ENCODE assay signal across 1 cellular context in genomic region chr6:90397047-90397446, GRCh38.
TF ChIP-seq lines count a peak whose summit lies in the region.

No MANE protein-coding gene starts in this region.

TF ChIP-seq in K562, 482 proteins besides CTCF, POLR2A, EP300 and RAD21 (continued from another document and continues in another):
- TF ChIP-seq STAT6 (CRISPR knock-in tag; IDR thresholded peaks at IDR 0.05), result no peak
- TF ChIP-seq SIN3B (IDR thresholded peaks at IDR 0.05; ENCODE audit: low read depth), result no peak
- peak; percentile 71 for TF ChIP-seq CBFA2T2 (conservative IDR thresholded peaks at IDR 0.05)
- peak; percentile 45; a peak in 2 of 4 replicates for TF ChIP-seq KDM1A (IDR thresholded peaks at IDR 0.05)
- peak; percentile 85; the same call in 1 of the 2 replicates for TF ChIP-seq TCF7 (IDR thresholded peaks at IDR 0.05; ENCODE audit: borderline replicate concordance)
- TF ChIP-seq MCM3 (IDR thresholded peaks at IDR 0.05), result no peak
- TF ChIP-seq C11orf30 (IDR thresholded peaks at IDR 0.05; ENCODE audit: low read depth), result no peak
- no peak for TF ChIP-seq HEY1 (CRISPR knock-in tag; IDR thresholded peaks at IDR 0.05; ENCODE audit: borderline replicate concordance)
- TF ChIP-seq EGR1 (conservative IDR thresholded peaks at IDR 0.05), result no peak
- TF ChIP-seq MAFK (IDR thresholded peaks at IDR 0.05; ENCODE audit: low read length), result no peak
- no peak for TF ChIP-seq FOXM1 (IDR thresholded peaks at IDR 0.05; ENCODE audit: low read depth)
- no peak for TF ChIP-seq FOXM1 (CRISPR knock-in tag; IDR thresholded peaks at IDR 0.05; ENCODE audit: low read depth)
- TF ChIP-seq, protein P1, sequence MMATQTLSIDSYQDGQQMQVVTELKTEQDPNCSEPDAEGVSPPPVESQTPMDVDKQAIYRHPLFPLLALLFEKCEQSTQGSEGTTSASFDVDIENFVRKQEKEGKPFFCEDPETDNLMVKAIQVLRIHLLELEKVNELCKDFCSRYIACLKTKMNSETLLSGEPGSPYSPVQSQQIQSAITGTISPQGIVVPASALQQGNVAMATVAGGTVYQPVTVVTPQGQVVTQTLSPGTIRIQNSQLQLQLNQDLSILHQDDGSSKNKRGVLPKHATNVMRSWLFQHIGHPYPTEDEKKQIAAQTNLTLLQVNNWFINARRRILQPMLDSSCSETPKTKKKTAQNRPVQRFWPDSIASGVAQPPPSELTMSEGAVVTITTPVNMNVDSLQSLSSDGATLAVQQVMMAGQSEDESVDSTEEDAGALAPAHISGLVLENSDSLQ (IDR thresholded peaks at IDR 0.05), result no peak
- peak; percentile 57 for TF ChIP-seq TEAD4 (IDR thresholded peaks at IDR 0.05; ENCODE audit: low read length)
- no peak for TF ChIP-seq TEAD4 (CRISPR knock-in tag; IDR thresholded peaks at IDR 0.05; ENCODE audit: borderline replicate concordance)
- no peak for TF ChIP-seq CAMTA2 (CRISPR knock-in tag; conservative IDR thresholded peaks at IDR 0.05)
- TF ChIP-seq, protein P2, sequence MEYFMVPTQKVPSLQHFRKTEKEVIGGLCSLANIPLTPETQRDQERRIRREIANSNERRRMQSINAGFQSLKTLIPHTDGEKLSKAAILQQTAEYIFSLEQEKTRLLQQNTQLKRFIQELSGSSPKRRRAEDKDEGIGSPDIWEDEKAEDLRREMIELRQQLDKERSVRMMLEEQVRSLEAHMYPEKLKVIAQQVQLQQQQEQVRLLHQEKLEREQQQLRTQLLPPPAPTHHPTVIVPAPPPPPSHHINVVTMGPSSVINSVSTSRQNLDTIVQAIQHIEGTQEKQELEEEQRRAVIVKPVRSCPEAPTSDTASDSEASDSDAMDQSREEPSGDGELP (CRISPR knock-in tag; IDR thresholded peaks at IDR 0.05; ENCODE audit: borderline replicate concordance), result no peak
- TF ChIP-seq SP1 (CRISPR knock-in tag; IDR thresholded peaks at IDR 0.05), result no peak
- TF ChIP-seq CSDE1 (IDR thresholded peaks at IDR 0.05), result no peak
- no peak for TF ChIP-seq ZNF785 (CRISPR knock-in tag; IDR thresholded peaks at IDR 0.05)
- peak in 1 of 2 experiments; percentile 70; a peak in 1 of 4 replicates for TF ChIP-seq RCOR1 (IDR thresholded peaks at IDR 0.05; ENCODE audit: borderline replicate concordance in 1 of 2, low read depth in 2 of 2, low read length in 2 of 2)
- TF ChIP-seq MED1 (CRISPR knock-in tag; IDR thresholded peaks at IDR 0.05; ENCODE audit: borderline replicate concordance), result no peak
- no peak for TF ChIP-seq ZNF583 (CRISPR knock-in tag; IDR thresholded peaks at IDR 0.05)
- peak; percentile 84 for TF ChIP-seq CBFA2T3 (IDR thresholded peaks at IDR 0.05)
- no peak for TF ChIP-seq RFX7 (CRISPR knock-in tag; IDR thresholded peaks at IDR 0.05)
- TF ChIP-seq ZNF699 (CRISPR knock-in tag; IDR thresholded peaks at IDR 0.05; ENCODE audit: insufficient replicate concordance), result no peak
- TF ChIP-seq, protein P3, sequence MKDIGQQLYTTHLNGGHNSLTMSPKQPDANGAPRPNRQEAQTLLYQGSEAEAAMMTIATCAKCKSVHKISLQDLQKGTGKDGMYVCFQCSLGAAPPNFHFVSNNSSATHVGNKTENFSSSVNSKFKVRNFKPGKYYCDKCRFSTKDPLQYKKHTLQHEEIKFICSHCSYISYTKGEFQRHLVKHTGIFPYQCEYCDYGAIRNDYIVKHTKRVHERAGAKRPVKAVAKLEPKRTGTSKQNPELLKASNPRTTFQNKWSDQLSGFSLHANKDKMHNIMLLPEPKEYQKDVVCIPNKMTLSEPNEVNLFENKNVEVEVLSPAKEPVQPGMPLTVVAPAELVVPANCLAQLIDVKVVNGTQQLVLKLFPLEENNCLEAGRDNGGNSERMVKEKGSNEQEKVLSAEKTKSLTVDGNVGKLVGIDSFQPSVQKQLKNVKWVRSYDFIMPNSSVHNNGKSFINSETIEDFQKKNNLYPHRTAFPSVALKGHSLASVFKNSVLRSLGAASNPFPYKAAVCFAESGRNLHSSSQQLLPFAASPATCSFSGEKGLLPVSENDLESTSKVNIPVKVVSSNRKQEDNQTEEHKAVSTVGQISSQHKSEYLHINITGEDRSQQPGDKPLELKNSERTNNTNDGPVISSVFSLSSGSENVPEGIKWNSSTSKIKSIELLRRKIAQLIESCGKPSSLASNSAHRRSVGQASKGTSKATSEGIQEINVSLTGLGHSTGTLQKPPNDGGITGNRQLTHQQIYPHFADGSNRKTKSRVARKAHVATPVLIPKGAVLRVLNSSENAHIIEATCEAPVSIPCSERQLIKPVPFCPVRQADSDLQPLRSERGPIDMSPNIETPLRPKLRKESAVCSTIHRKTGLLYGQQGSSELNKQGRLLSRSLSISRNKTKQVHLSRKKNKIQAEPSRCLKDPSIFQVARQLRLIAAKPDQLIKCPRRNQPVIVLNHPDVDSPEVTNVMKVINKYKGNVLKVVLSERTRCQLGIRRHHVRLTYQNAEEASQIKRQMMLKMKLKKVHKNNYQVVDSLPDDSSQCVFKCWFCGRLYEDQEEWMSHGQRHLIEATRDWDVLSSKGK (CRISPR knock-in tag; IDR thresholded peaks at IDR 0.05), result no peak
- TF ChIP-seq CTCFL (IDR thresholded peaks at IDR 0.05; ENCODE audit: borderline replicate concordance, insufficient read depth, low read depth, low read length, poor library complexity, severe bottlenecking), result no peak
- no peak for TF ChIP-seq MEIS2 (IDR thresholded peaks at IDR 0.05; ENCODE audit: partially characterized antibody)
- TF ChIP-seq FIP1L1 (IDR thresholded peaks at IDR 0.05; ENCODE audit: low read depth, low read length, poor library complexity, severe bottlenecking), result no peak
- no peak for TF ChIP-seq ZNF507 (tag; conservative IDR thresholded peaks at IDR 0.05)
- no peak for TF ChIP-seq ZBTB26 (CRISPR knock-in tag; IDR thresholded peaks at IDR 0.05)
- TF ChIP-seq NR2C1 (IDR thresholded peaks at IDR 0.05), result no peak
- TF ChIP-seq NR2C1 (tag; IDR thresholded peaks at IDR 0.05), result no peak
- TF ChIP-seq ZNF644 (tag; IDR thresholded peaks at IDR 0.05; ENCODE audit: low read depth), result no peak
- TF ChIP-seq, protein P4, sequence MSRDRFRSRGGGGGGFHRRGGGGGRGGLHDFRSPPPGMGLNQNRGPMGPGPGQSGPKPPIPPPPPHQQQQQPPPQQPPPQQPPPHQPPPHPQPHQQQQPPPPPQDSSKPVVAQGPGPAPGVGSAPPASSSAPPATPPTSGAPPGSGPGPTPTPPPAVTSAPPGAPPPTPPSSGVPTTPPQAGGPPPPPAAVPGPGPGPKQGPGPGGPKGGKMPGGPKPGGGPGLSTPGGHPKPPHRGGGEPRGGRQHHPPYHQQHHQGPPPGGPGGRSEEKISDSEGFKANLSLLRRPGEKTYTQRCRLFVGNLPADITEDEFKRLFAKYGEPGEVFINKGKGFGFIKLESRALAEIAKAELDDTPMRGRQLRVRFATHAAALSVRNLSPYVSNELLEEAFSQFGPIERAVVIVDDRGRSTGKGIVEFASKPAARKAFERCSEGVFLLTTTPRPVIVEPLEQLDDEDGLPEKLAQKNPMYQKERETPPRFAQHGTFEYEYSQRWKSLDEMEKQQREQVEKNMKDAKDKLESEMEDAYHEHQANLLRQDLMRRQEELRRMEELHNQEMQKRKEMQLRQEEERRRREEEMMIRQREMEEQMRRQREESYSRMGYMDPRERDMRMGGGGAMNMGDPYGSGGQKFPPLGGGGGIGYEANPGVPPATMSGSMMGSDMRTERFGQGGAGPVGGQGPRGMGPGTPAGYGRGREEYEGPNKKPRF (IDR thresholded peaks at IDR 0.05; ENCODE audit: low read depth, low read length), result no peak
- TF ChIP-seq, protein P5, sequence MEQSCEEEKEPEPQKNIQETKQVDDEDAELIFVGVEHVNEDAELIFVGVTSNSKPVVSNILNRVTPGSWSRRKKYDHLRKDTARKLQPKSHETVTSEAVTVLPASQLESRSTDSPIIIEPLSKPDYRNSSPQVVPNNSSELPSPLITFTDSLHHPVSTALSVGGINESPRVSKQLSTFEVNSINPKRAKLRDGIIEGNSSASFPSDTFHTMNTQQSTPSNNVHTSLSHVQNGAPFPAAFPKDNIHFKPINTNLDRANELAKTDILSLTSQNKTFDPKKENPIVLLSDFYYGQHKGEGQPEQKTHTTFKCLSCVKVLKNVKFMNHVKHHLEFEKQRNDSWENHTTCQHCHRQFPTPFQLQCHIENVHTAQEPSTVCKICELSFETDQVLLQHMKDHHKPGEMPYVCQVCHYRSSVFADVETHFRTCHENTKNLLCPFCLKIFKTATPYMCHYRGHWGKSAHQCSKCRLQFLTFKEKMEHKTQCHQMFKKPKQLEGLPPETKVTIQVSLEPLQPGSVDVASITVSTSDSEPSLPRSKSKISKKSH (CRISPR knock-in tag; IDR thresholded peaks at IDR 0.05), result no peak
- TF ChIP-seq SIN3A (IDR thresholded peaks at IDR 0.05; ENCODE audit: borderline replicate concordance in 2 of 2, control insufficient read depth in 1 of 2, low read depth in 2 of 2, low read length in 2 of 2), result no peak
- TF ChIP-seq E2F8 (IDR thresholded peaks at IDR 0.05; ENCODE audit: low read depth, partially characterized antibody), result no peak
- TF ChIP-seq HNRNPUL1 (IDR thresholded peaks at IDR 0.05; ENCODE audit: low read length), result no peak
- no peak for TF ChIP-seq ZNF561 (CRISPR knock-in tag; conservative IDR thresholded peaks at IDR 0.05)
- TF ChIP-seq ZNF263 (CRISPR knock-in tag; IDR thresholded peaks at IDR 0.05; ENCODE audit: borderline replicate concordance), result no peak
- TF ChIP-seq RBM25 (IDR thresholded peaks at IDR 0.05; ENCODE audit: low read depth, low read length, severe bottlenecking), result no peak
- peak; percentile 68 for TF ChIP-seq TCF3 (CRISPR knock-in tag; IDR thresholded peaks at IDR 0.05)
- TF ChIP-seq LEF1 (IDR thresholded peaks at IDR 0.05), result peak; percentile 62; the same call in 1 of the 2 replicates
- TF ChIP-seq TBL1XR1 (IDR thresholded peaks at IDR 0.05; ENCODE audit: low read length in 2 of 2), result peak in 1 of 2 experiments; percentile 40; a peak in 1 of 4 replicates
- TF ChIP-seq PCBP1 (IDR thresholded peaks at IDR 0.05; ENCODE audit: low read depth, low read length, poor library complexity, severe bottlenecking), result no peak
- TF ChIP-seq ZNF512 (tag; IDR thresholded peaks at IDR 0.05), result no peak
